8 cellular contexts compared by ENCODE assay signal in genomic region chr1:212286437-212287131, GRCh38. TPM values are rescaled to one million over a fixed set of nuclear protein-coding genes. Genes with fewer than 3 reads are reported as not detected.
DNase-seq lines count a peak whose midpoint lies in the region; ATAC-seq and TF ChIP-seq lines count a peak whose summit lies in the region.

No MANE protein-coding gene starts in this region.

- peak overlapping the region; percentile 70 for H3K4me3 ChIP-seq in brain microvascular endothelial cell (ENCODE audit: low read depth, low read length)
- H3K4me3 ChIP-seq in lower leg skin (ENCODE audit: low read depth, poor library complexity, severe bottlenecking): peak overlapping the region; percentile 94
- H3K4me3 ChIP-seq in tibial nerve: peak overlapping the region; percentile 80 to 98 (median 85)

- no peak for TF ChIP-seq POLR2A in lower leg skin (IDR thresholded peaks at IDR 0.05)
- TF ChIP-seq POLR2A in tibial nerve (IDR thresholded peaks at IDR 0.05): peak in 1 of 2 donors; percentile 3

- H3K27me3 ChIP-seq in brain microvascular endothelial cell (replicated peaks): no peaks in the 10 kb centered on the region
- H3K27me3 ChIP-seq in tibial nerve: no peaks in the 10 kb centered on the region

- H3K4me1 ChIP-seq in tibial nerve: peaks cover 0 to 56% (median 37%) of the 10 kb centered on the region in 4 donors

- no peak for TF ChIP-seq EP300 in tibial nerve (IDR thresholded peaks at IDR 0.05)

- ATAC-seq in GM21515 (IDR thresholded peaks at IDR 0.05; ENCODE audit: unreplicated experiment): no peak

- H3K36me3 ChIP-seq in brain microvascular endothelial cell (replicated peaks) (no peaks in the 10 kb centered on the region), tibial nerve (no peaks in the 10 kb centered on the region)

- H3K27ac ChIP-seq in brain microvascular endothelial cell (peak overlapping the region; percentile 88), tibial nerve (peak overlapping the region; percentile 98 to 99 (median 98))

- peak; percentile 77 for DNase-seq in NCI-H2107 treated with DMSO at 0.1 percent for 48 hours (lab: John Stamatoyannopoulos, UW; ENCODE audit: unreplicated experiment)
- DNase-seq in NCI-H2107 (lab: John Stamatoyannopoulos, UW): no peak
- peak; percentile 37 to 45 for DNase-seq in NCI-H524 (lab: John Stamatoyannopoulos, UW)
- DNase-seq in brain microvascular endothelial cell: peak; percentile 12
- no peak for DNase-seq in lower leg skin (ENCODE audit: low spot score in 2 of 2)
- DNase-seq in tibial nerve (ENCODE audit: low spot score in 2 of 2): peak in 1 of 2 donors; percentile 28
- no peak for DNase-seq in activated CD8-positive, alpha-beta memory T cell treated with anti-CD3 and anti-CD28 coated beads, Interleukin-2, amount 50 U/mL, for 4 hours

- no peak for TF ChIP-seq CTCF in brain microvascular endothelial cell (IDR thresholded peaks at IDR 0.05; ENCODE audit: low read depth, low read length, missing control alignments)
- no peak for TF ChIP-seq CTCF in lower leg skin (IDR thresholded peaks at IDR 0.05)
- TF ChIP-seq CTCF in tibial nerve (IDR thresholded peaks at IDR 0.05): no peak

- intact Hi-C loops in lower leg skin (cut with DNase I; ENCODE audit: low total_unique reads): loop anchor here (10.0 kb wide), 1 partner anchor 212 kb away; no protein-coding TSS in a partner anchor

- WGBS in lower leg skin, 2 donors: 0 to 1% methylated on average over 19 of the region's 19 CpGs
- WGBS in tibial nerve, 2 donors: 0% methylated on average over 19 of the region's 19 CpGs

- in situ Hi-C loops in brain microvascular endothelial cell (cut with HindIII; ENCODE audit: low pct_ligation_motif_present, low sequenced_read_pairs): no loop called here

- H3K9me3 ChIP-seq in tibial nerve: no peaks in the 10 kb centered on the region

RNA-seq across cellular contexts. Expression of gene PPP2R5A, which starts 1.4 kb away (rescaled TPM):
- 10 to 100 TPM; 34.9 to 57.6 (median 53.2) TPM for total RNA-seq in lower leg skin
- total RNA-seq in tibial nerve: 10 to 100 TPM; 38.5 to 48.0 (median 41.7) TPM

Comparison
In these comparisons a context has a peak if more than half of its experiments do, and no peak if none do; other contexts are left out.
1. DNase-seq: peak in NCI-H2107 treated with DMSO at 0.1 percent for 48 hours (single experiment), NCI-H524 (2 of 2) and brain microvascular endothelial cell (single experiment); none in NCI-H2107 (single experiment), lower leg skin (0 of 2) and activated CD8-positive, alpha-beta memory T cell treated with anti-CD3 and anti-CD28 coated beads, Interleukin-2, amount 50 U/mL, for 4 hours (single experiment).
2. Peak in every context shown above with its lines, with median percentiles within 50 percentile points of each other: H3K4me3 ChIP-seq.